9 cellular contexts compared by ENCODE assay signal in the genomic region with DNA sequence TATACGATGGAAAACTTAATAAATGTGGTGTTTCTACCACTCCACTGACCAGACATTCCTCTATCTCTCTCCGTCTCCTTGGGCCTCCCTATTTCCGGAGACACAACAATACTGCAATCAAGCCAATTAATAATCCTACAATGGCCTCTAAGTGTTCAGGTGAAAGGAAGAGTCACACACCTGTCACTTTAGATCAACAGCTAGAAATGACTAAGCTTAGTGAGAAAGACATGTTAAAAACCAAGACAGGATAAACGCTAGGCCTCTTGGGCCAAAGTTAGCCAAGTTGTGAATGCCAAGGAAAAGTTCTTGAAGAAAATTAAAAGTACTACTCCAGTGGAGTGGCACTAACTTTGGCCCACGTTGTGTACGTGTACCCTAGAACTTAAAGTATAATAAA. TPM values are rescaled to one million over a fixed set of nuclear protein-coding genes. Genes with fewer than 3 reads are reported as not detected.
A peak's percentile ranks its signal among the peaks of the same experiment; 100 is the strongest.
DNase-seq lines count a peak whose midpoint lies in the region; ATAC-seq, FAIRE-seq and TF ChIP-seq lines count a peak whose summit lies in the region.
"Had no signal": no experiment of that assay in that cellular context is flagged by ENCODE, and none has a peak within 500 bp of the region (broad histone marks: within the 10 kb centered on the region; RNA-seq: fewer than 3 reads in every experiment).

No MANE protein-coding gene starts in this region.

- H3K4me3 ChIP-seq in right cardiac atrium (ENCODE audit: low read length) (no peak overlapping the region), mesenchymal stem cell (ENCODE audit: insufficient read depth in 1 of 2, low read depth in 1 of 2, low read length in 2 of 2) (no peak overlapping the region)

- no peak overlapping the region for H2BK12ac ChIP-seq in mesenchymal stem cell (ENCODE audit: low read length in 2 of 2)

- H3K4me3 Mint-ChIP-seq in activated T-helper 2 cell treated with anti-CD3 and anti-CD28 coated beads, Interferon-gamma antibody, Interleukin-2, Interleukin-4, amounts not matched to agents 10 μg/mL and 5 μg/mL and 100 μg/mL, durations not matched to agents 14 hours and 24 hours and 36 hours (ENCODE audit: low read depth) = no peak overlapping the region

- H2BK120ac ChIP-seq in mesenchymal stem cell (ENCODE audit: low read depth, low read length) = no peak overlapping the region

- H3K36me3 ChIP-seq in mesenchymal stem cell (ENCODE audit: control insufficient read depth in 1 of 2, insufficient read depth in 2 of 2, low read depth in 1 of 2, low read length in 2 of 2) = no peaks in the 10 kb centered on the region

- peaks cover 40% of the 10 kb centered on the region for H3K9me3 Mint-ChIP-seq in activated T-helper 2 cell treated with anti-CD3 and anti-CD28 coated beads, Interferon-gamma antibody, Interleukin-2, Interleukin-4, amounts not matched to agents 10 μg/mL and 5 μg/mL and 100 μg/mL, durations not matched to agents 14 hours and 24 hours and 36 hours

- H3K14ac ChIP-seq in mesenchymal stem cell (ENCODE audit: low read length in 2 of 2) = no peak overlapping the region

- H3K18ac ChIP-seq in mesenchymal stem cell (ENCODE audit: low read depth in 1 of 2, low read length in 2 of 2) = no peak overlapping the region

- no peak overlapping the region for H2AK5ac ChIP-seq in mesenchymal stem cell (ENCODE audit: low read length, severe bottlenecking)

- peak overlapping the region; percentile 71 for H3K9ac ChIP-seq in mesenchymal stem cell (ENCODE audit: low read length)

- no peak overlapping the region for H2BK15ac ChIP-seq in mesenchymal stem cell (ENCODE audit: low read depth, poor library complexity, severe bottlenecking)

- H3K27me3 Mint-ChIP-seq in activated T-helper 2 cell treated with anti-CD3 and anti-CD28 coated beads, Interferon-gamma antibody, Interleukin-2, Interleukin-4, amounts not matched to agents 10 μg/mL and 5 μg/mL and 100 μg/mL, durations not matched to agents 14 hours and 24 hours and 36 hours (ENCODE audit: low read depth) = no peaks in the 10 kb centered on the region

- H3K27me3 ChIP-seq in right cardiac atrium (ENCODE audit: control insufficient read depth, insufficient read depth) (no peaks in the 10 kb centered on the region), mesenchymal stem cell (ENCODE audit: control insufficient read depth in 1 of 2, insufficient read depth in 1 of 2, low read length in 2 of 2) (no peaks in the 10 kb centered on the region)

- no peak for FAIRE-seq in GM12891 (lab: Jason Lieb, UNC)

- H4K91ac ChIP-seq in mesenchymal stem cell (ENCODE audit: low read length) = no peak overlapping the region

- no peak overlapping the region for H3K23ac ChIP-seq in mesenchymal stem cell (ENCODE audit: low read length in 2 of 2)

- peak overlapping the region; percentile 82 for H3K27ac Mint-ChIP-seq in activated T-helper 2 cell treated with anti-CD3 and anti-CD28 coated beads, Interferon-gamma antibody, Interleukin-2, Interleukin-4, amounts not matched to agents 10 μg/mL and 5 μg/mL and 100 μg/mL, durations not matched to agents 14 hours and 24 hours and 36 hours

- H3K4ac ChIP-seq in mesenchymal stem cell (ENCODE audit: low read depth in 1 of 2, low read length in 2 of 2) = no peak overlapping the region

- intact Hi-C loops in right cardiac atrium (cut with DNase I) = no loop called here
- intact Hi-C loops in left cardiac atrium (cut with DNase I) = no loop called here
- intact Hi-C loops in activated T-helper 2 cell treated with anti-CD3 and anti-CD28 coated beads, Interferon-gamma antibody, Interleukin-2, Interleukin-4, amounts not matched to agents 10 μg/mL and 5 μg/mL and 100 μg/mL, durations not matched to agents 14 hours and 24 hours and 36 hours (cut with micrococcal nuclease) = loop anchor here (5.0 kb wide), 1 partner anchor 34 kb away; no protein-coding TSS in a partner anchor

- in situ Hi-C loops in KBM-7 (cut with MboI; ENCODE audit: low pct_unique_long_range_greater_than_20kb, low sequenced_read_pairs) = no loop called here

- no peak overlapping the region for H2BK5ac ChIP-seq in mesenchymal stem cell (ENCODE audit: low read depth, low read length, poor library complexity, severe bottlenecking)

- 91% methylated on average over 6 of the region's 6 CpGs for WGBS in right cardiac atrium
- WGBS in mesenchymal stem cell = 94% methylated on average over 4 of the region's 6 CpGs

- ATAC-seq in right cardiac atrium = no peak
- no peak for ATAC-seq in left cardiac atrium
- no peak for ATAC-seq in GM21390 (IDR thresholded peaks at IDR 0.05; ENCODE audit: unreplicated experiment)

- peaks cover 29% of the 10 kb centered on the region for H3K4me1 Mint-ChIP-seq in activated T-helper 2 cell treated with anti-CD3 and anti-CD28 coated beads, Interferon-gamma antibody, Interleukin-2, Interleukin-4, amounts not matched to agents 10 μg/mL and 5 μg/mL and 100 μg/mL, durations not matched to agents 14 hours and 24 hours and 36 hours (ENCODE audit: low read depth)

- no peak for TF ChIP-seq POLR2A in GM12891 (IDR thresholded peaks at IDR 0.05; ENCODE audit: low read depth, low read length)

- H3K4me2 ChIP-seq in mesenchymal stem cell (ENCODE audit: low read length, poor library complexity, severe bottlenecking) = no peak overlapping the region

- no peak overlapping the region for H4K8ac ChIP-seq in mesenchymal stem cell (ENCODE audit: low read length)

- H3K27ac ChIP-seq in right cardiac atrium (ENCODE audit: low read length) = peak overlapping the region; percentile 20
- H3K27ac ChIP-seq in mesenchymal stem cell (ENCODE audit: low read length, poor library complexity, severe bottlenecking) = no peak overlapping the region
- H3K27ac ChIP-seq: C4-2B had no signal

- H3K9me3 ChIP-seq in right cardiac atrium (ENCODE audit: control insufficient read depth, low read length) (no peaks in the 10 kb centered on the region), mesenchymal stem cell (ENCODE audit: control insufficient read depth, low read length) (peaks cover 14% of the 10 kb centered on the region)

- peaks cover 60% of the 10 kb centered on the region for H3K36me3 Mint-ChIP-seq in activated T-helper 2 cell treated with anti-CD3 and anti-CD28 coated beads, Interferon-gamma antibody, Interleukin-2, Interleukin-4, amounts not matched to agents 10 μg/mL and 5 μg/mL and 100 μg/mL, durations not matched to agents 14 hours and 24 hours and 36 hours (ENCODE audit: low read depth)

- no peaks in the 10 kb centered on the region for H3K4me1 ChIP-seq in right cardiac atrium (ENCODE audit: control insufficient read depth, insufficient read depth, low read length)
- peaks cover 4% of the 10 kb centered on the region for H3K4me1 ChIP-seq in mesenchymal stem cell (ENCODE audit: control insufficient read depth, insufficient read depth, low read depth, low read length)

- DNase-seq in right cardiac atrium (no peak), left cardiac atrium (no peak), mesenchymal stem cell (no peak), activated gamma-delta T cell treated with Interleukin-2 at 50 U/mL for 16 hours (no peak), GM12891 (ENCODE audit: insufficient read length, low spot score) (no peak), KBM-7 (no peak)
- DNase-seq in activated T-helper 2 cell treated with anti-CD3 and anti-CD28 coated beads, Interferon-gamma antibody, Interleukin-2, Interleukin-4, amounts not matched to agents 10 μg/mL and 5 μg/mL and 100 μg/mL, durations not matched to agents 14 hours and 24 hours and 36 hours (ENCODE audit: low spot score) = no peak

- no peak overlapping the region for H2AFZ ChIP-seq in mesenchymal stem cell (ENCODE audit: low read depth, low read length)

- H3K79me1 ChIP-seq in mesenchymal stem cell (replicated peaks; ENCODE audit: low read length, poor library complexity, severe bottlenecking) = peaks cover 16% of the 10 kb centered on the region

TF ChIP-seq in GM12891, 5 proteins besides CTCF, POLR2A, EP300 and RAD21:
- TF ChIP-seq POLR2AphosphoS5 (IDR thresholded peaks at IDR 0.05; ENCODE audit: low read depth, low read length) = no peak
- no peak for TF ChIP-seq PAX5 (IDR thresholded peaks at IDR 0.05; ENCODE audit: insufficient read depth, low read length, severe bottlenecking)
- TF ChIP-seq TAF1 (IDR thresholded peaks at IDR 0.05; ENCODE audit: low read depth, low read length) = no peak
- no peak for TF ChIP-seq SPI1 (IDR thresholded peaks at IDR 0.05; ENCODE audit: low read depth, low read length)
- no peak for TF ChIP-seq POU2F2 (IDR thresholded peaks at IDR 0.05; ENCODE audit: low read depth, low read length)
TF ChIP-seq in GM12891: peak in this region for 0.

RNA-seq across cellular contexts. Expression of a gene that starts 22.5 kb away (rescaled TPM):
- 10 to 100 TPM; 19.4 to 30.1 (median 27.0) TPM for total RNA-seq in right cardiac atrium
- polyA plus RNA-seq in right cardiac atrium = 9.8 TPM
- total RNA-seq in left cardiac atrium = 10 to 100 TPM; 21.7 to 24.2 TPM
- total RNA-seq in activated T-helper 2 cell treated with anti-CD3 and anti-CD28 coated beads, Interferon-gamma antibody, Interleukin-2, Interleukin-4, amounts not matched to agents 10 μg/mL and 5 μg/mL and 100 μg/mL, durations not matched to agents 14 hours and 24 hours and 36 hours = 59.0 and 63.3 TPM in 2 replicates
- 47.3 TPM for polyA plus RNA-seq in mesenchymal stem cell (2013, experiment 1 of 2)
- 50.9 TPM for polyA plus RNA-seq in mesenchymal stem cell (2013, experiment 2 of 2)
- polyA plus RNA-seq in GM12891 (2012; ENCODE audit: low read depth, missing spikeins) = 9.8 TPM
